In the genomic region with DNA sequence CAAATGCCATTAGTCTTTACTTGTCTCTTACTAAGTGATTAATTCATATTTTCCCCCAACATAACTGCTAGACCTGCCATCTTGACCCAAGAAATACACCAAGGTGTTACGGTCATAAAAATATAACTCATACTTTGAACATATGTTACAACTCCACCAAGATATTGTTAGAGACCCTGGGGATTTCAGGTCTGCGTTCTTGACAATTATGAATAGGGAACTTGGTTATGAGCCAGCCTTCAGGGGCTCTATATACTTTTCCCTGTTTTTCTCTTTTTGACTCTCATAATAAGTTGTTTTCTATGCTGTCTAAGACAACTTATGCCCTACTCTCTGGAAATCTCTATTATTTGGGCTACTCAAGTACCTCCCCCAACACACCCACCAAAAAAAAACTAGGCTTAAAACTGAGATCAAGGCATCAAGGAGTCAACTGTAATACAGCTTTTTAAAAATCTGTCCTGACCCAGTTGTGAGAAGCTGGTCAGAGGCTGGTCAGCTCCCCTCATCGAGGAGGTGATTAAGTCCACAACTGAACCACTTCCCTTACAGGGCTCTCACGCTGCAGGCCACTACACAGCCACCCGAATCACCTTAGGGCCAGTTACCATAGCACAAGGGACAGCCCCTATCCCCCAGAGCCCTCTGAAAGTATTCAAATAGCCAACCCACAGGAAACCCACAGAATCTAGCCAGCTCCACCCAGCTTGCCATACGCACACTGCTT, we compare ENCODE assay signal across 1 cellular context.
TF ChIP-seq lines count a peak whose summit lies in the region.

No MANE protein-coding gene starts in this region.

TF ChIP-seq in WTC11, 78 proteins besides CTCF, POLR2A, EP300 and RAD21 (continued from another document):
- TF ChIP-seq, protein P1, sequence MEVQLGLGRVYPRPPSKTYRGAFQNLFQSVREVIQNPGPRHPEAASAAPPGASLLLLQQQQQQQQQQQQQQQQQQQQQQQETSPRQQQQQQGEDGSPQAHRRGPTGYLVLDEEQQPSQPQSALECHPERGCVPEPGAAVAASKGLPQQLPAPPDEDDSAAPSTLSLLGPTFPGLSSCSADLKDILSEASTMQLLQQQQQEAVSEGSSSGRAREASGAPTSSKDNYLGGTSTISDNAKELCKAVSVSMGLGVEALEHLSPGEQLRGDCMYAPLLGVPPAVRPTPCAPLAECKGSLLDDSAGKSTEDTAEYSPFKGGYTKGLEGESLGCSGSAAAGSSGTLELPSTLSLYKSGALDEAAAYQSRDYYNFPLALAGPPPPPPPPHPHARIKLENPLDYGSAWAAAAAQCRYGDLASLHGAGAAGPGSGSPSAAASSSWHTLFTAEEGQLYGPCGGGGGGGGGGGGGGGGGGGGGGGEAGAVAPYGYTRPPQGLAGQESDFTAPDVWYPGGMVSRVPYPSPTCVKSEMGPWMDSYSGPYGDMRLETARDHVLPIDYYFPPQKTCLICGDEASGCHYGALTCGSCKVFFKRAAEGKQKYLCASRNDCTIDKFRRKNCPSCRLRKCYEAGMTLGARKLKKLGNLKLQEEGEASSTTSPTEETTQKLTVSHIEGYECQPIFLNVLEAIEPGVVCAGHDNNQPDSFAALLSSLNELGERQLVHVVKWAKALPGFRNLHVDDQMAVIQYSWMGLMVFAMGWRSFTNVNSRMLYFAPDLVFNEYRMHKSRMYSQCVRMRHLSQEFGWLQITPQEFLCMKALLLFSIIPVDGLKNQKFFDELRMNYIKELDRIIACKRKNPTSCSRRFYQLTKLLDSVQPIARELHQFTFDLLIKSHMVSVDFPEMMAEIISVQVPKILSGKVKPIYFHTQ (CRISPR knock-in tag; IDR thresholded peaks at IDR 0.05), result no peak
- TF ChIP-seq, protein P2, sequence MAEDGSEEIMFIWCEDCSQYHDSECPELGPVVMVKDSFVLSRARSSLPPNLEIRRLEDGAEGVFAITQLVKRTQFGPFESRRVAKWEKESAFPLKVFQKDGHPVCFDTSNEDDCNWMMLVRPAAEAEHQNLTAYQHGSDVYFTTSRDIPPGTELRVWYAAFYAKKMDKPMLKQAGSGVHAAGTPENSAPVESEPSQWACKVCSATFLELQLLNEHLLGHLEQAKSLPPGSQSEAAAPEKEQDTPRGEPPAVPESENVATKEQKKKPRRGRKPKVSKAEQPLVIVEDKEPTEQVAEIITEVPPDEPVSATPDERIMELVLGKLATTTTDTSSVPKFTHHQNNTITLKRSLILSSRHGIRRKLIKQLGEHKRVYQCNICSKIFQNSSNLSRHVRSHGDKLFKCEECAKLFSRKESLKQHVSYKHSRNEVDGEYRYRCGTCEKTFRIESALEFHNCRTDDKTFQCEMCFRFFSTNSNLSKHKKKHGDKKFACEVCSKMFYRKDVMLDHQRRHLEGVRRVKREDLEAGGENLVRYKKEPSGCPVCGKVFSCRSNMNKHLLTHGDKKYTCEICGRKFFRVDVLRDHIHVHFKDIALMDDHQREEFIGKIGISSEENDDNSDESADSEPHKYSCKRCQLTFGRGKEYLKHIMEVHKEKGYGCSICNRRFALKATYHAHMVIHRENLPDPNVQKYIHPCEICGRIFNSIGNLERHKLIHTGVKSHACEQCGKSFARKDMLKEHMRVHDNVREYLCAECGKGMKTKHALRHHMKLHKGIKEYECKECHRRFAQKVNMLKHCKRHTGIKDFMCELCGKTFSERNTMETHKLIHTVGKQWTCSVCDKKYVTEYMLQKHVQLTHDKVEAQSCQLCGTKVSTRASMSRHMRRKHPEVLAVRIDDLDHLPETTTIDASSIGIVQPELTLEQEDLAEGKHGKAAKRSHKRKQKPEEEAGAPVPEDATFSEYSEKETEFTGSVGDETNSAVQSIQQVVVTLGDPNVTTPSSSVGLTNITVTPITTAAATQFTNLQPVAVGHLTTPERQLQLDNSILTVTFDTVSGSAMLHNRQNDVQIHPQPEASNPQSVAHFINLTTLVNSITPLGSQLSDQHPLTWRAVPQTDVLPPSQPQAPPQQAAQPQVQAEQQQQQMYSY (CRISPR knock-in tag; IDR thresholded peaks at IDR 0.05), result no peak
- TF ChIP-seq, protein P3, sequence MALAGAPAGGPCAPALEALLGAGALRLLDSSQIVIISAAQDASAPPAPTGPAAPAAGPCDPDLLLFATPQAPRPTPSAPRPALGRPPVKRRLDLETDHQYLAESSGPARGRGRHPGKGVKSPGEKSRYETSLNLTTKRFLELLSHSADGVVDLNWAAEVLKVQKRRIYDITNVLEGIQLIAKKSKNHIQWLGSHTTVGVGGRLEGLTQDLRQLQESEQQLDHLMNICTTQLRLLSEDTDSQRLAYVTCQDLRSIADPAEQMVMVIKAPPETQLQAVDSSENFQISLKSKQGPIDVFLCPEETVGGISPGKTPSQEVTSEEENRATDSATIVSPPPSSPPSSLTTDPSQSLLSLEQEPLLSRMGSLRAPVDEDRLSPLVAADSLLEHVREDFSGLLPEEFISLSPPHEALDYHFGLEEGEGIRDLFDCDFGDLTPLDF (CRISPR knock-in tag; IDR thresholded peaks at IDR 0.05), result no peak
- no peak for TF ChIP-seq JAZF1 (CRISPR knock-in tag; IDR thresholded peaks at IDR 0.05)
